Comparison of ENCODE assay signal across 10 cellular contexts in the genomic region with DNA sequence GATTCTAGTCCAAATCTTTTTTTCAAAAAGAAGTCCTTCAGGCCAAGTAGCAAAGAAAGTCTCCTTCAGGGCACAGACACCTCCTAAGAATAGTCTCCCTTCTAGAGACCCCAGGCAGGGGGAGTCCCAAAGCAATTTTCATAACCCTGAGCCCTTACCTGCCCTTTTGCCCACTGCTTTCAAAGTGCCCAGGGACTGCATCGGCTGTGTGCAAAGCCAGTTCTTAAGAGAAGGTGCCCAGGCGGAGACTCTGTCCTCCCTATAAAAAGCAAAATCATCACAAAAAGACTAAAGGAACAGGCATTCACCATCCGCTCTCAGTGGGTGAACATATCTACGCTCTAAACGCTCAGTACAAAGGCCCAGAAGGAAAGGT. TPM values are rescaled to one million over a fixed set of nuclear protein-coding genes. Genes with fewer than 3 reads are reported as not detected.
DNase-seq lines count a peak whose midpoint lies in the region; ATAC-seq lines count a peak whose summit lies in the region.
"Had no signal": no experiment of that assay in that cellular context is flagged by ENCODE, and none has a peak within 500 bp of the region (broad histone marks: within the 10 kb centered on the region; RNA-seq: fewer than 3 reads in every experiment).

No MANE protein-coding gene starts in this region.

- H3K4me3 Mint-ChIP-seq in activated CD8-positive, alpha-beta memory T cell treated with anti-CD3 and anti-CD28 coated beads, Interleukin-2, amount 10 ng/mL, durations not matched to agents 7 days and 5 days, result no peak overlapping the region
- no peak overlapping the region for H3K4me3 Mint-ChIP-seq in activated naive CD8-positive, alpha-beta T cell treated with anti-CD3 and anti-CD28 coated beads, Interleukin-2, amount 50 U/mL, for 24 hours
- H3K4me3 Mint-ChIP-seq in T-helper 17 cell, result no peak overlapping the region

- H3K36me3 Mint-ChIP-seq in activated CD8-positive, alpha-beta memory T cell treated with anti-CD3 and anti-CD28 coated beads, Interleukin-2, amount 10 ng/mL, durations not matched to agents 7 days and 5 days, result peaks cover 19% of the 10 kb centered on the region
- peaks cover 29% of the 10 kb centered on the region for H3K36me3 Mint-ChIP-seq in activated naive CD8-positive, alpha-beta T cell treated with anti-CD3 and anti-CD28 coated beads, Interleukin-2, amount 50 U/mL, for 24 hours (ENCODE audit: low read depth)
- peaks cover 9% of the 10 kb centered on the region for H3K36me3 Mint-ChIP-seq in T-helper 17 cell (ENCODE audit: low read depth)

- H3K9me3 ChIP-seq in subcutaneous abdominal adipose tissue (ENCODE audit: control insufficient read depth in 5 of 5, low read length in 5 of 5) (no peaks in the 10 kb centered on the region), T-helper 17 cell (ENCODE audit: control insufficient read depth, low read length, poor library complexity, severe bottlenecking) (no peaks in the 10 kb centered on the region)

- H3K27me3 Mint-ChIP-seq in activated CD8-positive, alpha-beta memory T cell treated with anti-CD3 and anti-CD28 coated beads, Interleukin-2, amount 10 ng/mL, durations not matched to agents 7 days and 5 days, result no peaks in the 10 kb centered on the region
- H3K27me3 Mint-ChIP-seq in activated naive CD8-positive, alpha-beta T cell treated with anti-CD3 and anti-CD28 coated beads, Interleukin-2, amount 50 U/mL, for 24 hours, result no peaks in the 10 kb centered on the region
- no peaks in the 10 kb centered on the region for H3K27me3 Mint-ChIP-seq in T-helper 17 cell

- H3K27ac Mint-ChIP-seq in activated CD8-positive, alpha-beta memory T cell treated with anti-CD3 and anti-CD28 coated beads, Interleukin-2, amount 10 ng/mL, durations not matched to agents 7 days and 5 days, result peak overlapping the region; percentile 47
- peak overlapping the region; percentile 50 for H3K27ac Mint-ChIP-seq in activated naive CD8-positive, alpha-beta T cell treated with anti-CD3 and anti-CD28 coated beads, Interleukin-2, amount 50 U/mL, for 24 hours
- H3K27ac Mint-ChIP-seq in T-helper 17 cell, result no peak overlapping the region

- no peak for ATAC-seq in activated CD8-positive, alpha-beta memory T cell treated with anti-CD3 and anti-CD28 coated beads, Interleukin-2, amount 10 ng/mL, durations not matched to agents 7 days and 5 days
- ATAC-seq in activated naive CD8-positive, alpha-beta T cell treated with anti-CD3 and anti-CD28 coated beads, Interleukin-2, amount 50 U/mL, for 24 hours, result no peak
- ATAC-seq in T-helper 17 cell (no peak), HG03108 (IDR thresholded peaks at IDR 0.05; ENCODE audit: unreplicated experiment) (no peak)

- CTCF ChIA-PET in activated CD8-positive, alpha-beta memory T cell treated with anti-CD3 and anti-CD28 coated beads, Interleukin-2, amount 10 ng/mL, durations not matched to agents 7 days and 5 days (lab: Charles Lee), result interaction anchor here (1.2 to 5.4 kb wide), 9 partner anchors 8 to 75 kb away, joined by 3 to 46 read pairs (median 7); a partner anchor contains a TSS

- no peaks in the 10 kb centered on the region for H3K9me3 Mint-ChIP-seq in activated CD8-positive, alpha-beta memory T cell treated with anti-CD3 and anti-CD28 coated beads, Interleukin-2, amount 10 ng/mL, durations not matched to agents 7 days and 5 days (ENCODE audit: low read depth)
- no peaks in the 10 kb centered on the region for H3K9me3 Mint-ChIP-seq in activated naive CD8-positive, alpha-beta T cell treated with anti-CD3 and anti-CD28 coated beads, Interleukin-2, amount 50 U/mL, for 24 hours

- H3K4me3 ChIP-seq in subcutaneous abdominal adipose tissue (ENCODE audit: low read depth in 1 of 5, low read length in 5 of 5), result peak overlapping the region in 1 of 5 donors; percentile 27

- H3K27ac ChIP-seq in layer of hippocampus (ENCODE audit: low read depth, low read length) (peak overlapping the region; percentile 16), subcutaneous abdominal adipose tissue (ENCODE audit: low read depth, low read length) (peak overlapping the region; percentile 13)

- peaks cover 16% of the 10 kb centered on the region for H3K4me1 Mint-ChIP-seq in activated CD8-positive, alpha-beta memory T cell treated with anti-CD3 and anti-CD28 coated beads, Interleukin-2, amount 10 ng/mL, durations not matched to agents 7 days and 5 days
- H3K4me1 Mint-ChIP-seq in activated naive CD8-positive, alpha-beta T cell treated with anti-CD3 and anti-CD28 coated beads, Interleukin-2, amount 50 U/mL, for 24 hours, result peaks cover 38% of the 10 kb centered on the region
- H3K4me1 Mint-ChIP-seq in T-helper 17 cell, result peaks cover 16% of the 10 kb centered on the region

- H3K36me3 ChIP-seq in subcutaneous abdominal adipose tissue (ENCODE audit: control insufficient read depth in 5 of 5, insufficient read depth in 5 of 5, low read length in 5 of 5), result peaks cover 0 to 14% (median 11%) of the 10 kb centered on the region in 5 donors

- peak; percentile 23 for DNase-seq in activated CD8-positive, alpha-beta memory T cell treated with anti-CD3 and anti-CD28 coated beads, Interleukin-2, amount 10 ng/mL, durations not matched to agents 7 days and 5 days
- no peak for DNase-seq in activated CD8-positive, alpha-beta memory T cell treated with anti-CD3 and anti-CD28 coated beads, Interleukin-2, amount 50 U/mL, for 48 hours
- no peak for DNase-seq in activated naive CD8-positive, alpha-beta T cell treated with anti-CD3 and anti-CD28 coated beads, Interleukin-2, amount 50 U/mL, for 24 hours
- DNase-seq in T-helper 17 cell, result no peak
- no peak for DNase-seq in cerebellum (ENCODE audit: low spot score)
- DNase-seq: NCI-H1092, NCI-H774 had no signal

- H3K4me1 ChIP-seq in subcutaneous abdominal adipose tissue (ENCODE audit: control insufficient read depth in 5 of 5, insufficient read depth in 5 of 5, low read length in 5 of 5), result peaks cover 12 to 34% (median 13%) of the 10 kb centered on the region in 5 donors

- H3K9ac ChIP-seq in subcutaneous abdominal adipose tissue (ENCODE audit: low read length in 5 of 5), result no peak overlapping the region

- H3K27me3 ChIP-seq in layer of hippocampus (ENCODE audit: control insufficient read depth, insufficient read depth, low read length), result no peaks in the 10 kb centered on the region
- no peaks in the 10 kb centered on the region for H3K27me3 ChIP-seq in subcutaneous abdominal adipose tissue (ENCODE audit: control insufficient read depth in 5 of 5, insufficient read depth in 4 of 5, low read length in 5 of 5)

RNA-seq across cellular contexts. Expression of a gene that starts 32.2 kb away (rescaled TPM):
- total RNA-seq in activated CD8-positive, alpha-beta memory T cell treated with anti-CD3 and anti-CD28 coated beads, Interleukin-2, amount 10 ng/mL, durations not matched to agents 7 days and 5 days, result 10 to 100 TPM; 70.9 to 79.7 TPM
- total RNA-seq in T-helper 17 cell (100 to 1,000 TPM in 1 of 2 donors, 10 to 100 TPM in 1; 92.8 to 100 TPM), cerebellum (17.3 TPM)
